Comparison of ENCODE assay signal across 14 cellular contexts in the genomic region with DNA sequence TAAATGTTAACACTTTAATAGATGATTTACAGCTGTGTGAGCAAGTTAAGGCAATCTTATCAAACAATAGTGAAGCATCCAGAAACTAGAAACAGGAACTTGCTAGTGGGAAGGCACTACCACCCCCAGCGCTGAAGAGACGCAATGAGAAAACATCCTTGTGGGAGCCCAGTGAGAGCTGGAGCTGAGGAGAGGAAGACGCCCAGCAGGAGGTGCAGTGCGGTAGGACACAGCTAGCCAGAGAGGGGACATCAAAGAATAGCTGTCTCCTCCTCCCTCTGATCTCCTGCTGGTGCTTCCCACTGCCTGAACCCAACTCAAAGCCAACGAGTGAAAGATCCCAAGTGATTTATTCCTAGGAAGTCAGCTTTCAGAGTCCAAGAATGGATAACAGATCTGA.
DNase-seq lines count a peak whose midpoint lies in the region; ATAC-seq and TF ChIP-seq lines count a peak whose summit lies in the region.
"Had no signal": no experiment of that assay in that cellular context is flagged by ENCODE, and none has a peak within 500 bp of the region (broad histone marks: within the 10 kb centered on the region; RNA-seq: fewer than 3 reads in every experiment).

No MANE protein-coding gene starts in this region.

- CTCF ChIA-PET in WTC11 (lab: Charles Lee) (interaction anchor here (0.8 to 1.7 kb wide), 3 partner anchors 139 to 143 kb away, joined by 3 to 8 read pairs (median 6); no protein-coding TSS in a partner anchor), MCF 10A (lab: Yijun Ruan, JAX) (no interaction called here)

- no peak overlapping the region for H2BK120ac ChIP-seq in H9 (ENCODE audit: low read depth, low read length, poor library complexity, severe bottlenecking)

- H3K9me3 Mint-ChIP-seq in H9 (peaks cover 0 to 4% of the 10 kb centered on the region in 2 experiments; a peak in 2 of 5 replicates), WTC11 (peaks cover 20% of the 10 kb centered on the region), MCF 10A (ENCODE audit: unreplicated experiment) (no peaks in the 10 kb centered on the region)
- H3K9me3 Mint-ChIP-seq: activated CD4-positive, alpha-beta memory T cell treated with anti-CD3 and anti-CD28 coated beads, Interleukin-2, amount 10 ng/mL, durations not matched to agents 7 days and 5 days had no signal

- no peak overlapping the region for H3K9ac ChIP-seq in H9 (ENCODE audit: extremely low read depth, insufficient read length, low read length)

- H3K4me1 ChIP-seq in H9 (ENCODE audit: insufficient read depth, low read length): no peaks in the 10 kb centered on the region

- H3K4me2 ChIP-seq in H9 (ENCODE audit: insufficient read depth, insufficient read length, low read length): no peak overlapping the region

- no peaks in the 10 kb centered on the region for H3K27me3 ChIP-seq in H9 (ENCODE audit: insufficient read depth, low read length)
- H3K27me3 ChIP-seq: ovary had no signal

- BruUV-seq in MCF 10A (replicated peaks; lab: Mats Ljungman, UMichigan): no TSS peak

- WGBS in H9 (ENCODE audit: extremely low coverage, insufficient read length, low lambda C conversion rate): no CpG with 5 or more reads among the region's 5 CpGs

- H2BK15ac ChIP-seq in H9 (ENCODE audit: low read depth, low read length): no peak overlapping the region

- no peaks in the 10 kb centered on the region for H3K79me2 ChIP-seq in H9 (ENCODE audit: insufficient read depth, low read length)

- no peak overlapping the region for H4K5ac ChIP-seq in H9 (ENCODE audit: insufficient read length, low read depth, low read length)

- TF ChIP-seq CTCF in AG09309 (IDR thresholded peaks at IDR 0.05; ENCODE audit: control insufficient read depth, insufficient read depth, low read depth, low read length, missing control alignments) (peak; percentile 43), H9 (conservative IDR thresholded peaks at IDR 0.05) (no peak), WTC11 (IDR thresholded peaks at IDR 0.05) (no peak), MCF 10A (IDR thresholded peaks at IDR 0.05; ENCODE audit: unreplicated experiment) (no peak)

- H3K79me1 ChIP-seq in H9 (ENCODE audit: insufficient read depth, low read depth, low read length, poor library complexity, severe bottlenecking): no peaks in the 10 kb centered on the region

- H4K20me1 ChIP-seq in H9 (ENCODE audit: control insufficient read depth, insufficient read depth, insufficient read length): no peaks in the 10 kb centered on the region

- H2AK5ac ChIP-seq in H9 (ENCODE audit: insufficient read length, low read length): no peak overlapping the region

- no peak overlapping the region for H2BK12ac ChIP-seq in H9 (ENCODE audit: insufficient read length, low read depth, low read length)

- H3K4me3 Mint-ChIP-seq in H9: no peak overlapping the region
- no peak overlapping the region for H3K4me3 Mint-ChIP-seq in WTC11
- no peak overlapping the region for H3K4me3 Mint-ChIP-seq in MCF 10A (ENCODE audit: unreplicated experiment)
- H3K4me3 Mint-ChIP-seq: activated CD4-positive, alpha-beta memory T cell treated with anti-CD3 and anti-CD28 coated beads, Interleukin-2, amount 10 ng/mL, durations not matched to agents 7 days and 5 days; activated naive CD4-positive, alpha-beta T cell treated with anti-CD3 and anti-CD28 coated beads, Interleukin-2, amount 50 U/mL, for 24 hours had no signal

- H4K8ac ChIP-seq in H9 (replicated peaks; ENCODE audit: insufficient read length, low read depth, low read length): no peak overlapping the region

- H2BK20ac ChIP-seq in H9 (ENCODE audit: low read depth, low read length, poor library complexity, severe bottlenecking): no peak overlapping the region

- no peak overlapping the region for H3K4ac ChIP-seq in H9 (ENCODE audit: low read depth, low read length)

- no peak overlapping the region for H2AFZ ChIP-seq in H9 (ENCODE audit: low read length)

- peaks cover 6 to 16% of the 10 kb centered on the region in 2 experiments for H3K4me1 Mint-ChIP-seq in H9
- H3K4me1 Mint-ChIP-seq in WTC11: peaks cover 16% of the 10 kb centered on the region
- H3K4me1 Mint-ChIP-seq in MCF 10A (ENCODE audit: insufficient read depth, unreplicated experiment): no peaks in the 10 kb centered on the region
- H3K4me1 Mint-ChIP-seq: activated CD4-positive, alpha-beta memory T cell treated with anti-CD3 and anti-CD28 coated beads, Interleukin-2, amount 10 ng/mL, durations not matched to agents 7 days and 5 days; activated naive CD4-positive, alpha-beta T cell treated with anti-CD3 and anti-CD28 coated beads, Interleukin-2, amount 50 U/mL, for 24 hours had no signal

- intact Hi-C loops in MCF 10A (cut with micrococcal nuclease): no loop called here

- no peak overlapping the region for H3K4me3 ChIP-seq in AG09309 (ENCODE audit: control insufficient read depth, low read depth, low read length)
- H3K4me3 ChIP-seq: ovary had no signal

- H3K23ac ChIP-seq in H9 (ENCODE audit: insufficient read length, low read depth, low read length): no peak overlapping the region

- H3K18ac ChIP-seq in H9 (ENCODE audit: insufficient read length, low read depth, low read length): no peak overlapping the region

- H3K56ac ChIP-seq in H9 (ENCODE audit: insufficient read length, low read depth, low read length): no peak overlapping the region

- H3K27me3 Mint-ChIP-seq in H9 (ENCODE audit: low read depth) (no peaks in the 10 kb centered on the region; the same call in 1 of the 2 replicates), WTC11 (ENCODE audit: low read depth) (no peaks in the 10 kb centered on the region), MCF 10A (ENCODE audit: insufficient read depth, unreplicated experiment) (no peaks in the 10 kb centered on the region)
- H3K27me3 Mint-ChIP-seq: activated CD4-positive, alpha-beta memory T cell treated with anti-CD3 and anti-CD28 coated beads, Interleukin-2, amount 10 ng/mL, durations not matched to agents 7 days and 5 days; activated naive CD4-positive, alpha-beta T cell treated with anti-CD3 and anti-CD28 coated beads, Interleukin-2, amount 50 U/mL, for 24 hours had no signal

- H3K23me2 ChIP-seq in H9 (ENCODE audit: insufficient read length, low read depth, low read length, poor library complexity, severe bottlenecking): no peaks in the 10 kb centered on the region

- no peak overlapping the region for H4K91ac ChIP-seq in H9 (ENCODE audit: insufficient read length, low read depth, low read length)

- H3K14ac ChIP-seq in H9 (ENCODE audit: insufficient read depth, low read length): no peak overlapping the region

- H3K27ac Mint-ChIP-seq in H9 (peak overlapping the region in 1 of 3 experiments; percentile 27; a peak in 1 of 7 replicates), WTC11 (0 out of 2 replicates have a peak overlapping the region, but pooled peaks have one; percentile 50), MCF 10A (ENCODE audit: low read depth, unreplicated experiment) (no peak overlapping the region)
- H3K27ac Mint-ChIP-seq: activated CD4-positive, alpha-beta memory T cell treated with anti-CD3 and anti-CD28 coated beads, Interleukin-2, amount 10 ng/mL, durations not matched to agents 7 days and 5 days; activated naive CD4-positive, alpha-beta T cell treated with anti-CD3 and anti-CD28 coated beads, Interleukin-2, amount 50 U/mL, for 24 hours had no signal

- POLR2A ChIA-PET in WTC11 (lab: Charles Lee): interaction anchor here (0.6 kb wide), 1 partner anchor 9 kb away, joined by 4 read pairs; no protein-coding TSS in a partner anchor
- POLR2A ChIA-PET in MCF 10A (lab: Yijun Ruan, JAX): no interaction called here

- no peak overlapping the region for H3T11ph ChIP-seq in H9 (ENCODE audit: low read length)

- peak; percentile 48 for DNase-seq in AG09309 (ENCODE audit: low read depth)
- DNase-seq in H9: peak; percentile 63
- DNase-seq in WTC11 (ENCODE audit: low spot score): peak; percentile 42
- peak; percentile 50 for DNase-seq in iris pigment epithelial cell (ENCODE audit: low read depth)
- no peak for DNase-seq in NCI-H226
- no peak for DNase-seq in MCF 10A (ENCODE audit: unreplicated experiment)
- DNase-seq in NCI-H748 treated with DMSO at 0.1 percent for 48 hours (lab: John Stamatoyannopoulos, UW): no peak
- DNase-seq in dedifferentiated amniotic fluid mesenchymal stem cell (ENCODE audit: extremely low spot score): no peak
- DNase-seq: activated CD4-positive, alpha-beta memory T cell treated with anti-CD3 and anti-CD28 coated beads, Interleukin-2, amount 10 ng/mL, durations not matched to agents 7 days and 5 days; kidney glomerular epithelial cell; NCI-H345; SW 1271 had no signal

- ATAC-seq in WTC11: peak; percentile 95

- H3K9me3 ChIP-seq in H9 (ENCODE audit: control insufficient read depth, low read depth, low read length): no peaks in the 10 kb centered on the region
- H3K9me3 ChIP-seq: ovary had no signal

- no peaks in the 10 kb centered on the region; a peak in 1 of 7 replicates for H3K36me3 Mint-ChIP-seq in H9 (ENCODE audit: insufficient read depth in 1 of 3, low read depth in 3 of 3)
- no peaks in the 10 kb centered on the region for H3K36me3 Mint-ChIP-seq in WTC11
- no peaks in the 10 kb centered on the region for H3K36me3 Mint-ChIP-seq in MCF 10A (ENCODE audit: insufficient read depth, unreplicated experiment)
- H3K36me3 Mint-ChIP-seq: activated naive CD4-positive, alpha-beta T cell treated with anti-CD3 and anti-CD28 coated beads, Interleukin-2, amount 50 U/mL, for 24 hours had no signal

- H2BK5ac ChIP-seq in H9 (ENCODE audit: insufficient read length, low read length): no peak overlapping the region

- H3K27ac ChIP-seq in H9 (ENCODE audit: insufficient read length, low read depth, low read length): no peak overlapping the region
- H3K27ac ChIP-seq: ovary had no signal

TF ChIP-seq in WTC11, 78 proteins besides CTCF, POLR2A, EP300 and RAD21 (continues in another document):
- TF ChIP-seq ZSCAN18 (CRISPR knock-in tag; IDR thresholded peaks at IDR 0.05) (0 out of 2 replicates have a peak, but pooled peaks have one; percentile 54), TEAD1 (CRISPR knock-in tag; IDR thresholded peaks at IDR 0.05) (0 out of 2 replicates have a peak, but pooled peaks have one; percentile 33), MLX (CRISPR knock-in tag; IDR thresholded peaks at IDR 0.05) (no peak)

Comparison
In these comparisons a context has a peak if more than half of its experiments do, and no peak if none do; other contexts are left out.
1. DNase-seq: peak in AG09309 (single experiment), H9 (single experiment), WTC11 (single experiment) and iris pigment epithelial cell (single experiment); none in NCI-H226 (single experiment), MCF 10A (single experiment), NCI-H748 treated with DMSO at 0.1 percent for 48 hours (single experiment) and dedifferentiated amniotic fluid mesenchymal stem cell (single experiment).